ENCODE assay signal across 20 cellular contexts in genomic region chr3:167892204-167892603, GRCh38.
DNase-seq lines count a peak whose midpoint lies in the region; ATAC-seq, FAIRE-seq and TF ChIP-seq lines count a peak whose summit lies in the region.
"Had no signal": no experiment of that assay in that cellular context is flagged by ENCODE, and none has a peak within 500 bp of the region (broad histone marks: within the 10 kb centered on the region; RNA-seq: fewer than 3 reads in every experiment).

No MANE protein-coding gene starts in this region.

- POLR2A ChIA-PET in MCF 10A (lab: Yijun Ruan, JAX), result interaction anchor here (1.1 kb wide), 1 partner anchor 8 kb away, joined by 3 read pairs; no protein-coding TSS in a partner anchor

- TF ChIP-seq CTCF in MCF 10A (IDR thresholded peaks at IDR 0.05; ENCODE audit: unreplicated experiment) (no peak), breast epithelium (IDR thresholded peaks at IDR 0.05) (no peak)

- H3K4me1 ChIP-seq in breast epithelium (no peaks in the 10 kb centered on the region), small intestine (ENCODE audit: control insufficient read depth in 2 of 2, insufficient read depth in 1 of 2, low read depth in 1 of 2, low read length in 1 of 2) (no peaks in the 10 kb centered on the region)
- H3K4me1 ChIP-seq: HAP-1 had no signal

- peaks cover 6% of the 10 kb centered on the region for H3K4me1 Mint-ChIP-seq in MCF 10A (ENCODE audit: insufficient read depth, unreplicated experiment)
- H3K4me1 Mint-ChIP-seq: B cell; CD4-positive, CD25-positive, alpha-beta regulatory T cell; CD8-positive, alpha-beta memory T cell had no signal

- DNase-seq in MCF 10A (ENCODE audit: unreplicated experiment), result no peak
- no peak for DNase-seq in breast epithelium (ENCODE audit: low spot score in 2 of 2)
- DNase-seq in NOMO-1 treated with DMSO at 0.1 percent for 48 hours (lab: John Stamatoyannopoulos, UW; ENCODE audit: unreplicated experiment), result peak; percentile 69
- DNase-seq in small intestine, result no peak
- DNase-seq in middle frontal gyrus (ENCODE audit: extremely low spot score, low spot score), result no peak
- no peak for DNase-seq in left ventricle myocardium superior
- DNase-seq: 8988T; CD4-positive, CD25-positive, alpha-beta regulatory T cell; CD8-positive, alpha-beta memory T cell; COR-L47; DMS 273 treated with DMSO at 0.1 percent for 48 hours; DMS53; DND-41; EL had no signal

- no peaks in the 10 kb centered on the region for H3K27me3 Mint-ChIP-seq in MCF 10A (ENCODE audit: insufficient read depth, unreplicated experiment)
- H3K27me3 Mint-ChIP-seq: CD4-positive, CD25-positive, alpha-beta regulatory T cell had no signal

- H3K27ac Mint-ChIP-seq in MCF 10A (ENCODE audit: low read depth, unreplicated experiment), result peak overlapping the region; percentile 14
- H3K27ac Mint-ChIP-seq: B cell; CD4-positive, CD25-positive, alpha-beta regulatory T cell; CD8-positive, alpha-beta memory T cell had no signal

- H3K27ac ChIP-seq in breast epithelium, result no peak overlapping the region
- H3K27ac ChIP-seq in small intestine (ENCODE audit: low read depth in 1 of 2, low read length in 1 of 2), result no peak overlapping the region
- H3K27ac ChIP-seq: BLaER1 treated with 17β-estradiol and CSF1 and Interleukin-3, amounts not matched to agents 10 nM and 100 nM had no signal

- no peaks in the 10 kb centered on the region for H3K27me3 ChIP-seq in breast epithelium
- no peaks in the 10 kb centered on the region for H3K27me3 ChIP-seq in small intestine (ENCODE audit: control insufficient read depth in 2 of 2, insufficient read depth in 2 of 2, low read length in 2 of 2)
- H3K27me3 ChIP-seq: BLaER1 treated with 17β-estradiol and CSF1 and Interleukin-3, amounts not matched to agents 10 nM and 100 nM had no signal

- TF ChIP-seq POLR2A in breast epithelium (IDR thresholded peaks at IDR 0.05), result no peak

- CTCF ChIA-PET in MCF 10A (lab: Yijun Ruan, JAX), result interaction anchor here (1.1 to 1.5 kb wide), 3 partner anchors 10 to 148 kb away, joined by 3 to 5 read pairs (median 3); no protein-coding TSS in a partner anchor

- H3K4me3 ChIP-seq in breast epithelium (no peak overlapping the region), small intestine (ENCODE audit: low read depth in 1 of 2, low read length in 2 of 2) (no peak overlapping the region)
- H3K4me3 ChIP-seq: BLaER1 treated with 17β-estradiol and CSF1 and Interleukin-3, amounts not matched to agents 10 nM and 100 nM; GM12878; HAP-1 had no signal

- intact Hi-C loops in MCF 10A (cut with micrococcal nuclease), result no loop called here
- intact Hi-C loops in breast epithelium (cut with DNase I; ENCODE audit: low total_unique reads), result no loop called here
- intact Hi-C loops in left ventricle myocardium superior (cut with micrococcal nuclease), result no loop called here

- H3K36me3 Mint-ChIP-seq in MCF 10A (ENCODE audit: insufficient read depth, unreplicated experiment), result no peaks in the 10 kb centered on the region
- H3K36me3 Mint-ChIP-seq: CD4-positive, CD25-positive, alpha-beta regulatory T cell; CD8-positive, alpha-beta memory T cell had no signal

- FAIRE-seq in colon (lab: Jason Lieb, UNC), result peak; percentile 21
- peak; percentile 15 for FAIRE-seq in small intestine (lab: Jason Lieb, UNC)
- FAIRE-seq: GM12878 had no signal

- H3K9me3 Mint-ChIP-seq in MCF 10A (ENCODE audit: unreplicated experiment), result no peaks in the 10 kb centered on the region
- H3K9me3 Mint-ChIP-seq: CD8-positive, alpha-beta memory T cell had no signal

- H3K9me3 ChIP-seq in breast epithelium, result no peaks in the 10 kb centered on the region
- H3K9me3 ChIP-seq in small intestine (ENCODE audit: control insufficient read depth, low read depth), result no peaks in the 10 kb centered on the region
- H3K9me3 ChIP-seq: BLaER1 treated with 17β-estradiol and CSF1 and Interleukin-3, amounts not matched to agents 10 nM and 100 nM; HAP-1 had no signal

- ATAC-seq in HG02571 (IDR thresholded peaks at IDR 0.05; ENCODE audit: unreplicated experiment), result no peak
- ATAC-seq in left ventricle myocardium superior, result no peak
- ATAC-seq: GM12878 had no signal

- no TSS peak for BruUV-seq in MCF 10A (replicated peaks; lab: Mats Ljungman, UMichigan)

- no peak overlapping the region for H3K4me3 Mint-ChIP-seq in MCF 10A (ENCODE audit: unreplicated experiment)
- H3K4me3 Mint-ChIP-seq: B cell; CD4-positive, CD25-positive, alpha-beta regulatory T cell; CD8-positive, alpha-beta memory T cell had no signal

- H3K36me3 ChIP-seq in breast epithelium, result no peaks in the 10 kb centered on the region
- no peaks in the 10 kb centered on the region for H3K36me3 ChIP-seq in small intestine (ENCODE audit: control insufficient read depth in 2 of 2, insufficient read depth in 2 of 2, low read length in 2 of 2)
- H3K36me3 ChIP-seq: BLaER1 treated with 17β-estradiol and CSF1 and Interleukin-3, amounts not matched to agents 10 nM and 100 nM; HAP-1 had no signal

- WGBS in small intestine, 3 donors, result 67 to 75% (median 68%) methylated on average over 4 of the region's 4 CpGs
